28 cellular contexts compared by ENCODE assay signal in genomic region chr1:176480750-176481149, GRCh38. TPM values are rescaled to one million over a fixed set of nuclear protein-coding genes. Genes with fewer than 3 reads are reported as not detected.
"Had no signal": no experiment of that assay in that cellular context is flagged by ENCODE, and none has a peak within 500 bp of the region (broad histone marks: within the 10 kb centered on the region; RNA-seq: fewer than 3 reads in every experiment).

No MANE protein-coding gene starts in this region.

- H3K27me3 ChIP-seq: colonic mucosa, esophagus muscularis mucosa, esophagus squamous epithelium, foreskin keratinocyte, gastrocnemius medialis, gastroesophageal sphincter, heart left ventricle, heart right ventricle had no signal

- H3K4me3 Mint-ChIP-seq: dendritic cell treated with granulocyte-macrophage colony-stimulating factor and Interleukin-4, amounts not matched to agents 40 ng/mL and 50 ng/mL, for 4 days; effector memory CD8-positive, alpha-beta T cell; endodermal cell had no signal

- FAIRE-seq: colon, endometrium, endothelial cell of umbilical vein, frontal cortex had no signal

- DNase-seq: colonic mucosa; cortex of kidney; dermis blood vessel endothelial cell; dorsolateral prefrontal cortex; effector CD4-positive, alpha-beta T cell; effector CD8-positive, alpha-beta T cell; effector memory CD4-positive, alpha-beta T cell; effector memory CD8-positive, alpha-beta T cell; erythroblast; esophagus squamous epithelium; foreskin fibroblast; foreskin keratinocyte; gastrocnemius medialis; glutamatergic neuron; head of caudate nucleus; heart left ventricle; heart right ventricle had no signal

- H3K36me3 ChIP-seq: colonic mucosa, esophagus muscularis mucosa, esophagus squamous epithelium, gastrocnemius medialis, gastroesophageal sphincter, heart left ventricle, heart right ventricle had no signal

- H3K27ac ChIP-seq: colonic mucosa, coronary artery, dorsolateral prefrontal cortex, epithelial cell of prostate, esophagus muscularis mucosa, esophagus squamous epithelium, foreskin keratinocyte, gastrocnemius medialis, gastroesophageal sphincter, heart left ventricle, heart right ventricle had no signal

- H3K9me3 ChIP-seq: colonic mucosa, esophagus muscularis mucosa, esophagus squamous epithelium, gastrocnemius medialis, gastroesophageal sphincter, heart left ventricle, heart right ventricle had no signal

- H3K4me1 ChIP-seq: colonic mucosa, esophagus muscularis mucosa, esophagus squamous epithelium, foreskin keratinocyte, gastrocnemius medialis, gastroesophageal sphincter, heart left ventricle, heart right ventricle had no signal

- H3K27ac Mint-ChIP-seq: dendritic cell treated with granulocyte-macrophage colony-stimulating factor and Interleukin-4, amounts not matched to agents 40 ng/mL and 50 ng/mL, for 4 days; effector memory CD8-positive, alpha-beta T cell; endodermal cell had no signal

- H3K4me3 ChIP-seq: colonic mucosa, coronary artery, dorsolateral prefrontal cortex, esophagus muscularis mucosa, esophagus squamous epithelium, gastrocnemius medialis, gastroesophageal sphincter, heart left ventricle, heart right ventricle had no signal

- H3K4me1 Mint-ChIP-seq: endodermal cell had no signal

- H3K9me3 Mint-ChIP-seq: dendritic cell treated with granulocyte-macrophage colony-stimulating factor and Interleukin-4, amounts not matched to agents 40 ng/mL and 50 ng/mL, for 4 days; endodermal cell had no signal

- ATAC-seq: effector memory CD8-positive, alpha-beta T cell; esophagus mucosa; gastrocnemius medialis; gastroesophageal sphincter; heart left ventricle; heart right ventricle had no signal

- H3K27me3 Mint-ChIP-seq: dendritic cell treated with granulocyte-macrophage colony-stimulating factor and Interleukin-4, amounts not matched to agents 40 ng/mL and 50 ng/mL, for 4 days had no signal

RNA-seq across cellular contexts. Expression of gene PAPPA2, which starts 17.8 kb away (rescaled TPM):
- total RNA-seq: endothelial cell of umbilical vein had no signal
- polyA plus RNA-seq: endothelial cell of umbilical vein had no signal
